1 cellular context compared by ENCODE assay signal in genomic region chr6:139416146-139416545, GRCh38.
TF ChIP-seq lines count a peak whose summit lies in the region.

No MANE protein-coding gene starts in this region.

TF ChIP-seq in SK-N-SH, 30 proteins besides CTCF, POLR2A, EP300 and RAD21 (continued from another document):
- no peak for TF ChIP-seq FOXJ3 (CRISPR knock-in tag; IDR thresholded peaks at IDR 0.05)
- TF ChIP-seq IRF3 (IDR thresholded peaks at IDR 0.05; ENCODE audit: low read depth, low read length) = no peak
- no peak for TF ChIP-seq TAF1 (IDR thresholded peaks at IDR 0.05; ENCODE audit: borderline replicate concordance, low read depth, low read length)
- no peak for TF ChIP-seq TCF12 (IDR thresholded peaks at IDR 0.05)
- TF ChIP-seq USF1 (IDR thresholded peaks at IDR 0.05; ENCODE audit: borderline replicate concordance, low read depth) = no peak
